Comparison of ENCODE assay signal across 20 cellular contexts in genomic region chr4:153117554-153117953, GRCh38.
DNase-seq lines count a peak whose midpoint lies in the region; ATAC-seq and TF ChIP-seq lines count a peak whose summit lies in the region.
"Had no signal": no experiment of that assay in that cellular context is flagged by ENCODE, and none has a peak within 500 bp of the region (broad histone marks: within the 10 kb centered on the region; RNA-seq: fewer than 3 reads in every experiment).

No MANE protein-coding gene starts in this region.

- RAD21 ChIA-PET in HCT116 (lab: Charles Lee; ENCODE audit: low non-redundant PET in 1 of 2, low total read pairs in 2 of 2, uncharacterized antibody in 2 of 2, unreplicated experiment in 2 of 2): interaction anchor here (0.6 to 0.7 kb wide), 2 partner anchors 11 to 206 kb away, joined by 3 read pairs; no protein-coding TSS in a partner anchor

- no TSS peak for BruUV-seq in HCT116 (replicated peaks; lab: Mats Ljungman, UMichigan)

- TF ChIP-seq POLR2A in HCT116 (IDR thresholded peaks at IDR 0.05; ENCODE audit: borderline replicate concordance, extremely low read depth, insufficient read depth, insufficient read length): no peak

- peaks cover 3% of the 10 kb centered on the region for H3K4me1 Mint-ChIP-seq in activated naive CD8-positive, alpha-beta T cell (ENCODE audit: low read depth)
- H3K4me1 Mint-ChIP-seq in activated naive CD8-positive, alpha-beta T cell treated with anti-CD3 and anti-CD28 coated beads for 36 hours: peaks cover 12% of the 10 kb centered on the region
- peaks cover 4% of the 10 kb centered on the region for H3K4me1 Mint-ChIP-seq in memory B cell

- no peak overlapping the region for H3K4me3 Mint-ChIP-seq in activated naive CD8-positive, alpha-beta T cell
- H3K4me3 Mint-ChIP-seq in activated naive CD8-positive, alpha-beta T cell treated with anti-CD3 and anti-CD28 coated beads for 36 hours: no peak overlapping the region
- H3K4me3 Mint-ChIP-seq in memory B cell: no peak overlapping the region
- H3K4me3 Mint-ChIP-seq: B cell, CD14-positive monocyte had no signal

- H3K4me3 ChIP-seq in HCT116 (replicated peaks in 1 of 2; ENCODE audit: low read depth in 1 of 2, low read length in 2 of 2): no peak overlapping the region
- H3K4me3 ChIP-seq: A549, SJCRH30 had no signal

- no peaks in the 10 kb centered on the region for H4K20me1 ChIP-seq in HCT116 (ENCODE audit: insufficient read depth)

- H3K27ac ChIP-seq in HCT116 (ENCODE audit: low read depth, low read length): no peak overlapping the region
- H3K27ac ChIP-seq: SJCRH30 had no signal

- H3K4me1 ChIP-seq in HCT116 (ENCODE audit: control insufficient read depth in 1 of 2, insufficient read depth in 2 of 2, low read length in 2 of 2): peaks cover 10 to 26% of the 10 kb centered on the region in 2 experiments

- no peak; the same call in 1 of the 2 replicates for TF ChIP-seq RAD21 in HCT116 (IDR thresholded peaks at IDR 0.05; ENCODE audit: low read depth)

- intact Hi-C loops in HCT116 (cut with micrococcal nuclease): no loop called here

- H3K9me3 ChIP-seq in HCT116 (ENCODE audit: control insufficient read depth in 1 of 2, insufficient read depth in 1 of 2, low read depth in 1 of 2, low read length in 2 of 2): no peaks in the 10 kb centered on the region
- H3K9me3 ChIP-seq: A549, SJCRH30 had no signal

- H2AFZ ChIP-seq in HCT116 (ENCODE audit: low read depth, low read length, poor library complexity, severe bottlenecking): no peak overlapping the region

- no peak for TF ChIP-seq CTCF in HCT116 (IDR thresholded peaks at IDR 0.05 in 2 of 3, conservative IDR thresholded peaks at IDR 0.05 in 1 of 3; ENCODE audit: borderline replicate concordance in 1 of 3, insufficient read depth in 1 of 3, low read depth in 2 of 3, low read length in 2 of 3)

- no peaks in the 10 kb centered on the region for H3K36me3 Mint-ChIP-seq in activated naive CD8-positive, alpha-beta T cell
- H3K36me3 Mint-ChIP-seq in activated naive CD8-positive, alpha-beta T cell treated with anti-CD3 and anti-CD28 coated beads for 36 hours: no peaks in the 10 kb centered on the region
- H3K36me3 Mint-ChIP-seq in memory B cell: no peaks in the 10 kb centered on the region
- H3K36me3 Mint-ChIP-seq: CD14-positive monocyte had no signal

- H3K36me3 ChIP-seq in HCT116 (ENCODE audit: control insufficient read depth in 1 of 2, insufficient read depth in 2 of 2, low read length in 2 of 2): no peaks in the 10 kb centered on the region
- H3K36me3 ChIP-seq: SJCRH30 had no signal

- ATAC-seq in HCT116 (no peak), memory B cell (ENCODE audit: low read depth) (no peak)
- ATAC-seq: A549, HepG2 had no signal

- no peak overlapping the region for H3K9ac ChIP-seq in HCT116 (ENCODE audit: low read length)

- POLR2A ChIA-PET in HCT116 (lab: Charles Lee): no interaction called here

- H3K9me2 ChIP-seq in HCT116 (ENCODE audit: insufficient read depth): no peaks in the 10 kb centered on the region

- H3K27me3 ChIP-seq in HCT116 (ENCODE audit: insufficient read depth, low read length): no peaks in the 10 kb centered on the region
- H3K27me3 ChIP-seq: SJCRH30 had no signal

- peak overlapping the region; percentile 22 for H3K27ac Mint-ChIP-seq in activated naive CD8-positive, alpha-beta T cell
- H3K27ac Mint-ChIP-seq in activated naive CD8-positive, alpha-beta T cell treated with anti-CD3 and anti-CD28 coated beads for 36 hours: no peak overlapping the region
- peak overlapping the region; percentile 9 for H3K27ac Mint-ChIP-seq in memory B cell
- H3K27ac Mint-ChIP-seq: B cell, CD14-positive monocyte had no signal

- CTCF ChIA-PET in HCT116 (lab: Charles Lee): interaction anchor here (1.2 kb wide), 1 partner anchor 9 kb away, joined by 3 read pairs; no protein-coding TSS in a partner anchor

- no peak overlapping the region for H3K4me2 ChIP-seq in HCT116 (ENCODE audit: low read length)
- H3K4me2 ChIP-seq: A549 had no signal

- H3K79me2 ChIP-seq in HCT116 (ENCODE audit: insufficient read depth, low read length): no peaks in the 10 kb centered on the region

- no peak for DNase-seq in activated naive CD8-positive, alpha-beta T cell treated with anti-CD3 and anti-CD28 coated beads for 36 hours
- DNase-seq in HCT116 (ENCODE audit: low read depth, low spot score) (no peak), memory B cell (ENCODE audit: low spot score in 2 of 2) (no peak), NCI-H748 treated with DMSO at 0.1 percent for 48 hours (lab: John Stamatoyannopoulos, UW) (no peak), SW480 (ENCODE audit: low spot score) (no peak)
- DNase-seq in activated CD8-positive, alpha-beta memory T cell treated with anti-CD3 and anti-CD28 coated beads, Interleukin-2, amount 50 U/mL, for 48 hours: peak; percentile 4
- no peak for DNase-seq in stimulated activated CD4-positive, alpha-beta T cell treated with anti-CD3 and anti-CD28 coated beads, Interleukin-2, amount 100 ng/mL, for 48 hours
- DNase-seq: DMS79, KBM-7, NCI-H1092, NCI-H1436, NCI-H187 treated with DMSO at 0.1 percent for 48 hours, NCI-H2107, NCI-H446 treated with DMSO at 0.1 percent for 48 hours, SJCRH30 had no signal

- H3K9me3 Mint-ChIP-seq in activated naive CD8-positive, alpha-beta T cell (ENCODE audit: low read depth): no peaks in the 10 kb centered on the region
- H3K9me3 Mint-ChIP-seq in activated naive CD8-positive, alpha-beta T cell treated with anti-CD3 and anti-CD28 coated beads for 36 hours: no peaks in the 10 kb centered on the region
- H3K9me3 Mint-ChIP-seq in memory B cell: no peaks in the 10 kb centered on the region
- H3K9me3 Mint-ChIP-seq: CD14-positive monocyte had no signal

- H3K27me3 Mint-ChIP-seq in activated naive CD8-positive, alpha-beta T cell: no peaks in the 10 kb centered on the region
- H3K27me3 Mint-ChIP-seq in activated naive CD8-positive, alpha-beta T cell treated with anti-CD3 and anti-CD28 coated beads for 36 hours: no peaks in the 10 kb centered on the region
- H3K27me3 Mint-ChIP-seq in memory B cell: no peaks in the 10 kb centered on the region
- H3K27me3 Mint-ChIP-seq: B cell had no signal

TF ChIP-seq in HCT116, 20 proteins besides CTCF, POLR2A, EP300 and RAD21:
- TF ChIP-seq ZBTB33 (IDR thresholded peaks at IDR 0.05; ENCODE audit: extremely low read depth, insufficient replicate concordance, low read length): no peak
- TF ChIP-seq, protein P1, sequence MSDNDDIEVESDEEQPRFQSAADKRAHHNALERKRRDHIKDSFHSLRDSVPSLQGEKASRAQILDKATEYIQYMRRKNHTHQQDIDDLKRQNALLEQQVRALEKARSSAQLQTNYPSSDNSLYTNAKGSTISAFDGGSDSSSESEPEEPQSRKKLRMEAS (IDR thresholded peaks at IDR 0.05): 0 out of 2 replicates have a peak, but pooled peaks have one; percentile 12
